Comparison of ENCODE assay signal across 1 cellular context in the genomic region with DNA sequence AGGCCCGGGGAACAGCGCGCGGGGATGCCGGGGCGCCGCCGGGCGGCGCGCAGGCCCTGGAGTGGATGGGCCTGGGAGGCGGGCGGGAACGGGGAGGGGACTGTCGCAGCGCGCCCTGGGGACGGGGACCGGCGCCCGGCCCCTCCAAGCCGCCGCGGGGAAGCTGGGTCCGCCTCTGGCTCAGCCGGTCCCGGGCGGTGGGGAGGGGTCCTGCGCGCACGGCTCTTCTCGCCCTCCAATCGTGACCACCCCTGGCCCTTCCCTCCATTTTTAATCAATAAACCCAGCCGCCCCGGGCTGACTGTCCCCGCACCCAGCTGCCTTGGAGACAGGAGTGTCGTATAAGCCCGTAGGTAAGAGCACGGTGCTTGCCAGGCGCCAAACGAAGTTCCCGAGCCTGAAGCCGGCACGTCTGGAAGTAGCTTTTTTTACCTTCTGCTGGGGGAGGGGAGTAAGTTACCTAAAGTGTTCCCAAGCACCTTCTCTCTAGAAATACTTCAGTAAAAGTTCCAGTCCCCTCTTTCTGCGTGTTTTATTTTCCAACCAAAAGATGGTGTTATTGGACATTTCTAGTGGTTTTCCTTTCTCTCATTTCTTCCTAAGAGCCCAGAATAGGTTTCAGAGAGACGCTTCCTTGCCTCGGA.
TF ChIP-seq lines count a peak whose summit lies in the region.

No MANE protein-coding gene starts in this region.

TF ChIP-seq in HepG2, 621 proteins besides CTCF, POLR2A, EP300 and RAD21 (continued from another document and continues in another):
- TF ChIP-seq ZNF574 (CRISPR knock-in tag; IDR thresholded peaks at IDR 0.05) (peak; percentile 56), U2AF2 (IDR thresholded peaks at IDR 0.05; ENCODE audit: low read depth, low read length) (no peak), ZMAT5 (CRISPR knock-in tag; IDR thresholded peaks at IDR 0.05; ENCODE audit: borderline replicate concordance, low read depth) (no peak), PAF1 (CRISPR knock-in tag; IDR thresholded peaks at IDR 0.05) (no peak), ZNF441 (CRISPR knock-in tag; IDR thresholded peaks at IDR 0.05; ENCODE audit: borderline replicate concordance) (0 out of 2 replicates have a peak, but pooled peaks have one; percentile 5), MXD3 (CRISPR knock-in tag; IDR thresholded peaks at IDR 0.05) (0 out of 2 replicates have a peak, but pooled peaks have one; percentile 75), PBX2 (CRISPR knock-in tag; IDR thresholded peaks at IDR 0.05) (no peak), ZNF451 (CRISPR knock-in tag; IDR thresholded peaks at IDR 0.05) (peak; percentile 46; the same call in 1 of the 2 replicates), SUZ12 (IDR thresholded peaks at IDR 0.05; ENCODE audit: low read depth, low read length) (no peak), KDM1A (CRISPR knock-in tag; IDR thresholded peaks at IDR 0.05) (no peak), NR2F2 (IDR thresholded peaks at IDR 0.05; ENCODE audit: borderline replicate concordance, low read depth) (no peak), ZNF674 (CRISPR knock-in tag; IDR thresholded peaks at IDR 0.05; ENCODE audit: low read depth) (0 out of 2 replicates have a peak, but pooled peaks have one; percentile 85), ZKSCAN5 (CRISPR knock-in tag; IDR thresholded peaks at IDR 0.05) (no peak), ZNF713 (CRISPR knock-in tag; IDR thresholded peaks at IDR 0.05) (no peak), HMGA1 (CRISPR knock-in tag; conservative IDR thresholded peaks at IDR 0.05) (no peak), ZNF235 (CRISPR knock-in tag; IDR thresholded peaks at IDR 0.05; ENCODE audit: borderline replicate concordance) (no peak), SP5 (CRISPR knock-in tag; IDR thresholded peaks at IDR 0.05; ENCODE audit: borderline replicate concordance, low read depth) (no peak), SRSF9 (IDR thresholded peaks at IDR 0.05; ENCODE audit: borderline replicate concordance, insufficient read depth, low read depth, low read length, poor library complexity, severe bottlenecking) (no peak), AGO2 (optimal IDR thresholded peaks at IDR 0.05; ENCODE audit: low read depth, low read length) (peak; percentile 85), SAP130 (CRISPR knock-in tag; IDR thresholded peaks at IDR 0.05; ENCODE audit: low read depth) (no peak; the same call in 1 of the 2 replicates), PCBP1 (IDR thresholded peaks at IDR 0.05; ENCODE audit: borderline replicate concordance, low read depth, low read length) (0 out of 2 replicates have a peak, but pooled peaks have one; percentile 23), CCAR2 (optimal IDR thresholded peaks at IDR 0.05; ENCODE audit: low read depth, low read length) (peak; percentile 38), ISL2 (CRISPR knock-in tag; IDR thresholded peaks at IDR 0.05) (0 out of 2 replicates have a peak, but pooled peaks have one; percentile 5), ZNF317 (CRISPR knock-in tag; IDR thresholded peaks at IDR 0.05) (0 out of 2 replicates have a peak, but pooled peaks have one; percentile 31), IRF2 (CRISPR knock-in tag; IDR thresholded peaks at IDR 0.05) (no peak), BHLHE40 (IDR thresholded peaks at IDR 0.05; ENCODE audit: low read length) (no peak), KAT2B (IDR thresholded peaks at IDR 0.05; ENCODE audit: borderline replicate concordance, low read depth, low read length) (peak; percentile 23; the same call in 1 of the 2 replicates), KMT2A (CRISPR knock-in tag; IDR thresholded peaks at IDR 0.05) (peak; percentile 18), SOX13 (IDR thresholded peaks at IDR 0.05) (no peak), SOX13 (CRISPR knock-in tag; conservative IDR thresholded peaks at IDR 0.05 in 1 of 2, IDR thresholded peaks at IDR 0.05 in 1 of 2) (peak in 1 of 2 experiments; percentile 94; a peak in 1 of 4 replicates), ZNF563 (CRISPR knock-in tag; IDR thresholded peaks at IDR 0.05) (peak; percentile 37; the same call in 1 of the 2 replicates), ZNF414 (CRISPR knock-in tag; IDR thresholded peaks at IDR 0.05) (peak; percentile 75; the same call in 1 of the 2 replicates), PHF5A (CRISPR knock-in tag; IDR thresholded peaks at IDR 0.05; ENCODE audit: low read depth, unreplicated experiment) (no peak), THAP7 (CRISPR knock-in tag; IDR thresholded peaks at IDR 0.05) (peak; percentile 18; the same call in 1 of the 2 replicates)
- TF ChIP-seq, protein P1, sequence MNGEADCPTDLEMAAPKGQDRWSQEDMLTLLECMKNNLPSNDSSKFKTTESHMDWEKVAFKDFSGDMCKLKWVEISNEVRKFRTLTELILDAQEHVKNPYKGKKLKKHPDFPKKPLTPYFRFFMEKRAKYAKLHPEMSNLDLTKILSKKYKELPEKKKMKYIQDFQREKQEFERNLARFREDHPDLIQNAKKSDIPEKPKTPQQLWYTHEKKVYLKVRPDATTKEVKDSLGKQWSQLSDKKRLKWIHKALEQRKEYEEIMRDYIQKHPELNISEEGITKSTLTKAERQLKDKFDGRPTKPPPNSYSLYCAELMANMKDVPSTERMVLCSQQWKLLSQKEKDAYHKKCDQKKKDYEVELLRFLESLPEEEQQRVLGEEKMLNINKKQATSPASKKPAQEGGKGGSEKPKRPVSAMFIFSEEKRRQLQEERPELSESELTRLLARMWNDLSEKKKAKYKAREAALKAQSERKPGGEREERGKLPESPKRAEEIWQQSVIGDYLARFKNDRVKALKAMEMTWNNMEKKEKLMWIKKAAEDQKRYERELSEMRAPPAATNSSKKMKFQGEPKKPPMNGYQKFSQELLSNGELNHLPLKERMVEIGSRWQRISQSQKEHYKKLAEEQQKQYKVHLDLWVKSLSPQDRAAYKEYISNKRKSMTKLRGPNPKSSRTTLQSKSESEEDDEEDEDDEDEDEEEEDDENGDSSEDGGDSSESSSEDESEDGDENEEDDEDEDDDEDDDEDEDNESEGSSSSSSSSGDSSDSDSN (CRISPR knock-in tag; IDR thresholded peaks at IDR 0.05) = peak; percentile 90
- TF ChIP-seq, protein P2, sequence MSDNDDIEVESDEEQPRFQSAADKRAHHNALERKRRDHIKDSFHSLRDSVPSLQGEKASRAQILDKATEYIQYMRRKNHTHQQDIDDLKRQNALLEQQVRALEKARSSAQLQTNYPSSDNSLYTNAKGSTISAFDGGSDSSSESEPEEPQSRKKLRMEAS (IDR thresholded peaks at IDR 0.05) = peak; percentile 56; the same call in 1 of the 2 replicates
- TF ChIP-seq, protein P3, sequence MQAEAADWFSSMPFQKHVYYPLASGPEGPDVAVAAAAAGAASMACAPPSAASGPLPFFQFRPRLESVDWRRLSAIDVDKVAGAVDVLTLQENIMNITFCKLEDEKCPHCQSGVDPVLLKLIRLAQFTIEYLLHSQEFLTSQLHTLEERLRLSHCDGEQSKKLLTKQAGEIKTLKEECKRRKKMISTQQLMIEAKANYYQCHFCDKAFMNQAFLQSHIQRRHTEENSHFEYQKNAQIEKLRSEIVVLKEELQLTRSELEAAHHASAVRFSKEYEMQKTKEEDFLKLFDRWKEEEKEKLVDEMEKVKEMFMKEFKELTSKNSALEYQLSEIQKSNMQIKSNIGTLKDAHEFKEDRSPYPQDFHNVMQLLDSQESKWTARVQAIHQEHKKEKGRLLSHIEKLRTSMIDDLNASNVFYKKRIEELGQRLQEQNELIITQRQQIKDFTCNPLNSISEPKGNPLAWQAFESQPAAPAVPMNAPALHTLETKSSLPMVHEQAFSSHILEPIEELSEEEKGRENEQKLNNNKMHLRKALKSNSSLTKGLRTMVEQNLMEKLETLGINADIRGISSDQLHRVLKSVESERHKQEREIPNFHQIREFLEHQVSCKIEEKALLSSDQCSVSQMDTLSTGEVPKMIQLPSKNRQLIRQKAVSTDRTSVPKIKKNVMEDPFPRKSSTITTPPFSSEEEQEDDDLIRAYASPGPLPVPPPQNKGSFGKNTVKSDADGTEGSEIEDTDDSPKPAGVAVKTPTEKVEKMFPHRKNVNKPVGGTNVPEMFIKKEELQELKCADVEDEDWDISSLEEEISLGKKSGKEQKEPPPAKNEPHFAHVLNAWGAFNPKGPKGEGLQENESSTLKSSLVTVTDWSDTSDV (CRISPR knock-in tag; IDR thresholded peaks at IDR 0.05) = 0 out of 2 replicates have a peak, but pooled peaks have one; percentile 63
- TF ChIP-seq, protein P4, sequence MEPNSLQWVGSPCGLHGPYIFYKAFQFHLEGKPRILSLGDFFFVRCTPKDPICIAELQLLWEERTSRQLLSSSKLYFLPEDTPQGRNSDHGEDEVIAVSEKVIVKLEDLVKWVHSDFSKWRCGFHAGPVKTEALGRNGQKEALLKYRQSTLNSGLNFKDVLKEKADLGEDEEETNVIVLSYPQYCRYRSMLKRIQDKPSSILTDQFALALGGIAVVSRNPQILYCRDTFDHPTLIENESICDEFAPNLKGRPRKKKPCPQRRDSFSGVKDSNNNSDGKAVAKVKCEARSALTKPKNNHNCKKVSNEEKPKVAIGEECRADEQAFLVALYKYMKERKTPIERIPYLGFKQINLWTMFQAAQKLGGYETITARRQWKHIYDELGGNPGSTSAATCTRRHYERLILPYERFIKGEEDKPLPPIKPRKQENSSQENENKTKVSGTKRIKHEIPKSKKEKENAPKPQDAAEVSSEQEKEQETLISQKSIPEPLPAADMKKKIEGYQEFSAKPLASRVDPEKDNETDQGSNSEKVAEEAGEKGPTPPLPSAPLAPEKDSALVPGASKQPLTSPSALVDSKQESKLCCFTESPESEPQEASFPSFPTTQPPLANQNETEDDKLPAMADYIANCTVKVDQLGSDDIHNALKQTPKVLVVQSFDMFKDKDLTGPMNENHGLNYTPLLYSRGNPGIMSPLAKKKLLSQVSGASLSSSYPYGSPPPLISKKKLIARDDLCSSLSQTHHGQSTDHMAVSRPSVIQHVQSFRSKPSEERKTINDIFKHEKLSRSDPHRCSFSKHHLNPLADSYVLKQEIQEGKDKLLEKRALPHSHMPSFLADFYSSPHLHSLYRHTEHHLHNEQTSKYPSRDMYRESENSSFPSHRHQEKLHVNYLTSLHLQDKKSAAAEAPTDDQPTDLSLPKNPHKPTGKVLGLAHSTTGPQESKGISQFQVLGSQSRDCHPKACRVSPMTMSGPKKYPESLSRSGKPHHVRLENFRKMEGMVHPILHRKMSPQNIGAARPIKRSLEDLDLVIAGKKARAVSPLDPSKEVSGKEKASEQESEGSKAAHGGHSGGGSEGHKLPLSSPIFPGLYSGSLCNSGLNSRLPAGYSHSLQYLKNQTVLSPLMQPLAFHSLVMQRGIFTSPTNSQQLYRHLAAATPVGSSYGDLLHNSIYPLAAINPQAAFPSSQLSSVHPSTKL (CRISPR knock-in tag; IDR thresholded peaks at IDR 0.05) = no peak
- TF ChIP-seq, protein P5, sequence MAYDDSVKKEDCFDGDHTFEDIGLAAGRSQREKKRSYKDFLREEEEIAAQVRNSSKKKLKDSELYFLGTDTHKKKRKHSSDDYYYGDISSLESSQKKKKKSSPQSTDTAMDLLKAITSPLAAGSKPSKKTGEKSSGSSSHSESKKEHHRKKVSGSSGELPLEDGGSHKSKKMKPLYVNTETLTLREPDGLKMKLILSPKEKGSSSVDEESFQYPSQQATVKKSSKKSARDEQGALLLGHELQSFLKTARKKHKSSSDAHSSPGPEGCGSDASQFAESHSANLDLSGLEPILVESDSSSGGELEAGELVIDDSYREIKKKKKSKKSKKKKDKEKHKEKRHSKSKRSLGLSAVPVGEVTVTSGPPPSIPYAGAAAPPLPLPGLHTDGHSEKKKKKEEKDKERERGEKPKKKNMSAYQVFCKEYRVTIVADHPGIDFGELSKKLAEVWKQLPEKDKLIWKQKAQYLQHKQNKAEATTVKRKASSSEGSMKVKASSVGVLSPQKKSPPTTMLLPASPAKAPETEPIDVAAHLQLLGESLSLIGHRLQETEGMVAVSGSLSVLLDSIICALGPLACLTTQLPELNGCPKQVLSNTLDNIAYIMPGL (CRISPR knock-in tag; IDR thresholded peaks at IDR 0.05; ENCODE audit: borderline replicate concordance in 1 of 2, low read depth in 1 of 2) = peak in 1 of 2 experiments; percentile 58; a peak in 2 of 4 replicates
